27 cellular contexts compared by ENCODE assay signal in the genomic region with DNA sequence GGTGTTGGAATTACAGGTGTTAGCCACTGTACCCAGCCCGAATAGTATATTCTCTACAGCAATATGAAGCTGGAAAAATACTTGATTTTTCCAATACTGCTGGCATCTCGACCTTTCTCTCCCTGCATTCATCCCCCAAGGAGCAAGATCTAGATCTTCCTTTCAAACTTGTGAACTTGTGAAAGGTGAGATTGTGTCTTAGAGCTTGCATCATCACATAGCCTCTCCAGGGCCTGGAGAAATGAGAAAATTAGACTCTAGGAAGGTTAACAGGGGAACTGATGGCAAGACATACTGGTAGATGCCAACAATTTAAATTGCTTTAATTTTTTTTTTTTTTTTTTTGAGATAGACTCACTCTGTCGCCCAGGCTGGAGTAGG. TPM values are rescaled to one million over a fixed set of nuclear protein-coding genes. Genes with fewer than 3 reads are reported as not detected.
DNase-seq lines count a peak whose midpoint lies in the region; ATAC-seq and TF ChIP-seq lines count a peak whose summit lies in the region.
"Had no signal": no experiment of that assay in that cellular context is flagged by ENCODE, and none has a peak within 500 bp of the region (broad histone marks: within the 10 kb centered on the region; RNA-seq: fewer than 3 reads in every experiment).

No MANE protein-coding gene starts in this region.

- H3K23ac ChIP-seq in mesendoderm (ENCODE audit: low read length) = no peak overlapping the region

- H3K4me1 Mint-ChIP-seq in activated CD4-positive, alpha-beta T cell treated with anti-CD3 and anti-CD28 coated beads for 36 hours = peaks cover 50% of the 10 kb centered on the region
- H3K4me1 Mint-ChIP-seq in CD8-positive, alpha-beta memory T cell = peaks cover 62 to 79% (median 78%) of the 10 kb centered on the region in 3 donors
- H3K4me1 Mint-ChIP-seq in activated T-helper 17 cell treated with anti-CD3 and anti-CD28 coated beads, Interleukin-2, amount 50 U/mL, for 72 hours = peaks cover 18% of the 10 kb centered on the region
- H3K4me1 Mint-ChIP-seq in nephron progenitor cell = peaks cover 73% of the 10 kb centered on the region

- H3K79me2 ChIP-seq in mesendoderm (ENCODE audit: control insufficient read depth, insufficient read depth, low read length) = no peaks in the 10 kb centered on the region

- H3K27me3 ChIP-seq in CD8-positive, alpha-beta memory T cell (ENCODE audit: insufficient read depth, low read length, poor library complexity, severe bottlenecking) = no peaks in the 10 kb centered on the region
- H3K27me3 ChIP-seq in suprapubic skin = no peaks in the 10 kb centered on the region
- H3K27me3 ChIP-seq in mesendoderm (ENCODE audit: insufficient read depth, low read length, poor library complexity) = no peaks in the 10 kb centered on the region
- H3K27me3 ChIP-seq: sigmoid colon, SJSA1, tibial artery had no signal

- H3K56ac ChIP-seq in mesendoderm (ENCODE audit: low read length) = no peak overlapping the region

- POLR2A ChIA-PET in activated CD4-positive, alpha-beta T cell treated with anti-CD3 and anti-CD28 coated beads for 36 hours (lab: Charles Lee) = no interaction called here
- POLR2A ChIA-PET in CD8-positive, alpha-beta memory T cell (lab: Charles Lee) = no interaction called here

- no peak overlapping the region for H2BK120ac ChIP-seq in mesendoderm (ENCODE audit: low read depth, low read length)

- H3K4ac ChIP-seq in mesendoderm (ENCODE audit: low read depth, low read length) = no peak overlapping the region

- TF ChIP-seq EP300 in suprapubic skin (IDR thresholded peaks at IDR 0.05) = no peak

- TF ChIP-seq POLR2A in suprapubic skin (IDR thresholded peaks at IDR 0.05) = no peak

- TF ChIP-seq CTCF in nephron progenitor cell (IDR thresholded peaks at IDR 0.05) (no peak), suprapubic skin (IDR thresholded peaks at IDR 0.05) (no peak)

- H3K4me3 Mint-ChIP-seq in activated CD4-positive, alpha-beta T cell treated with anti-CD3 and anti-CD28 coated beads for 36 hours = peak overlapping the region; percentile 0
- peak overlapping the region in 4 of 7 donors; percentile 13 to 92 (median 86) for H3K4me3 Mint-ChIP-seq in CD8-positive, alpha-beta memory T cell
- H3K4me3 Mint-ChIP-seq in activated T-helper 17 cell treated with anti-CD3 and anti-CD28 coated beads, Interleukin-2, amount 50 U/mL, for 72 hours = peak overlapping the region; percentile 93
- peak overlapping the region; percentile 98 for H3K4me3 Mint-ChIP-seq in nephron progenitor cell

- peaks cover 3% of the 10 kb centered on the region for H3K36me3 Mint-ChIP-seq in activated CD4-positive, alpha-beta T cell treated with anti-CD3 and anti-CD28 coated beads for 36 hours (ENCODE audit: low read depth)
- H3K36me3 Mint-ChIP-seq in CD8-positive, alpha-beta memory T cell = peaks cover 0 to 32% (median 1%) of the 10 kb centered on the region in 3 donors
- peaks cover 17% of the 10 kb centered on the region for H3K36me3 Mint-ChIP-seq in activated T-helper 17 cell treated with anti-CD3 and anti-CD28 coated beads, Interleukin-2, amount 50 U/mL, for 72 hours (ENCODE audit: low read depth)
- H3K36me3 Mint-ChIP-seq in nephron progenitor cell (ENCODE audit: low read depth) = no peaks in the 10 kb centered on the region
- H3K36me3 Mint-ChIP-seq: natural killer cell treated with Interleukin-12 subunit alpha and Interleukin-12 subunit beta and Interleukin-15 and Interleukin-18, amount 100 ng/mL, for 72 hours had no signal

- peaks cover 49% of the 10 kb centered on the region for H3K4me1 ChIP-seq in CD8-positive, alpha-beta memory T cell (ENCODE audit: insufficient read depth, low read length)
- peaks cover 36% of the 10 kb centered on the region for H3K4me1 ChIP-seq in suprapubic skin
- peaks cover 7% of the 10 kb centered on the region for H3K4me1 ChIP-seq in mesendoderm (ENCODE audit: control insufficient read depth, low read depth, low read length)

- no peaks in the 10 kb centered on the region for H3K27me3 Mint-ChIP-seq in activated CD4-positive, alpha-beta T cell treated with anti-CD3 and anti-CD28 coated beads for 36 hours
- H3K27me3 Mint-ChIP-seq in CD8-positive, alpha-beta memory T cell = no peaks in the 10 kb centered on the region
- H3K27me3 Mint-ChIP-seq in activated T-helper 17 cell treated with anti-CD3 and anti-CD28 coated beads, Interleukin-2, amount 50 U/mL, for 72 hours = no peaks in the 10 kb centered on the region
- peaks cover 6% of the 10 kb centered on the region for H3K27me3 Mint-ChIP-seq in nephron progenitor cell (ENCODE audit: low read depth, poor library complexity)
- H3K27me3 Mint-ChIP-seq: natural killer cell treated with Interleukin-12 subunit alpha and Interleukin-12 subunit beta and Interleukin-15 and Interleukin-18, amount 100 ng/mL, for 72 hours had no signal

- no peak overlapping the region for H3K18ac ChIP-seq in mesendoderm (ENCODE audit: low read length)

- peaks cover 2% of the 10 kb centered on the region for H3K79me1 ChIP-seq in mesendoderm (ENCODE audit: low read length)

- intact Hi-C loops in activated CD4-positive, alpha-beta T cell treated with anti-CD3 and anti-CD28 coated beads for 36 hours (cut with DNase I, micrococcal nuclease) = no loop called here

- no peak overlapping the region for H3K9ac ChIP-seq in mesendoderm (ENCODE audit: low read length)

- H3K9me3 Mint-ChIP-seq in activated CD4-positive, alpha-beta T cell treated with anti-CD3 and anti-CD28 coated beads for 36 hours (ENCODE audit: low read depth) = no peaks in the 10 kb centered on the region
- no peaks in the 10 kb centered on the region for H3K9me3 Mint-ChIP-seq in CD8-positive, alpha-beta memory T cell
- H3K9me3 Mint-ChIP-seq in activated T-helper 17 cell treated with anti-CD3 and anti-CD28 coated beads, Interleukin-2, amount 50 U/mL, for 72 hours = no peaks in the 10 kb centered on the region
- H3K9me3 Mint-ChIP-seq in nephron progenitor cell = no peaks in the 10 kb centered on the region
- H3K9me3 Mint-ChIP-seq: natural killer cell treated with Interleukin-12 subunit alpha and Interleukin-12 subunit beta and Interleukin-15 and Interleukin-18, amount 100 ng/mL, for 72 hours had no signal

- no peak for ATAC-seq in activated CD4-positive, alpha-beta T cell treated with anti-CD3 and anti-CD28 coated beads for 36 hours
- no peak for ATAC-seq in activated T-helper 17 cell treated with anti-CD3 and anti-CD28 coated beads, Interleukin-2, amount 50 U/mL, for 72 hours (replicated peaks)
- ATAC-seq: activated CD4-positive, CD25-positive, alpha-beta regulatory T cell treated with anti-CD3 and anti-CD28 coated beads, Interleukin-2, amount 50 U/mL, for 24 hours; natural killer cell treated with Interleukin-12 subunit alpha and Interleukin-12 subunit beta and Interleukin-15 and Interleukin-18, amount 100 ng/mL, for 72 hours had no signal

- no peaks in the 10 kb centered on the region for H3K36me3 ChIP-seq in CD8-positive, alpha-beta memory T cell (ENCODE audit: insufficient read depth, low read length)
- H3K36me3 ChIP-seq in suprapubic skin = no peaks in the 10 kb centered on the region
- H3K36me3 ChIP-seq in mesendoderm (ENCODE audit: control insufficient read depth, insufficient read depth, low read length) = no peaks in the 10 kb centered on the region
- H3K36me3 ChIP-seq: sigmoid colon had no signal

- H3K9me3 ChIP-seq in CD8-positive, alpha-beta memory T cell (ENCODE audit: low read length) = no peaks in the 10 kb centered on the region
- H3K9me3 ChIP-seq in suprapubic skin = no peaks in the 10 kb centered on the region
- H3K9me3 ChIP-seq: sigmoid colon, SJSA1, tibial artery had no signal

- 84% methylated on average over 3 of the region's 3 CpGs for WGBS in suprapubic skin
- WGBS in mesendoderm (ENCODE audit: extremely low coverage, insufficient coverage, low lambda C conversion rate) = no CpG with 5 or more reads among the region's 3 CpGs

- no peak overlapping the region for H4K8ac ChIP-seq in mesendoderm (ENCODE audit: low read depth, low read length)

- no peak for DNase-seq in activated CD4-positive, alpha-beta T cell treated with anti-CD3 and anti-CD28 coated beads for 36 hours
- DNase-seq in activated CD4-positive, alpha-beta T cell treated with anti-CD3 and anti-CD28 coated beads, Interleukin-2, amount 50 U/mL, for 48 hours = no peak
- DNase-seq in CD8-positive, alpha-beta memory T cell = no peak
- DNase-seq in nephron progenitor cell (no peak), suprapubic skin (ENCODE audit: low spot score in 2 of 2) (no peak), mesendoderm (no peak)
- DNase-seq in stimulated activated CD8-positive, alpha-beta memory T cell treated with anti-CD3 and anti-CD28 coated beads, Interleukin-4, amount 100 ng/mL, for 48 hours = no peak
- DNase-seq: 8988T; activated naive CD4-positive, alpha-beta T cell; activated T-cell treated with anti-CD3 and anti-CD28 coated beads for 4 hours; DMS53; effector CD4-positive, alpha-beta T cell; GDM1; H7; midbrain; NCI-H1105; NCI-H2081 treated with DMSO at 0.1 percent for 48 hours; NCI-H226; sigmoid colon; stimulated activated naive CD4-positive, alpha-beta T cell; T-helper 1 cell; tibial artery had no signal

- H3K27ac Mint-ChIP-seq in activated CD4-positive, alpha-beta T cell treated with anti-CD3 and anti-CD28 coated beads for 36 hours = no peak overlapping the region
- H3K27ac Mint-ChIP-seq in CD8-positive, alpha-beta memory T cell = peak overlapping the region in 3 of 8 donors; percentile 17 to 69 (median 63)
- no peak overlapping the region for H3K27ac Mint-ChIP-seq in activated T-helper 17 cell treated with anti-CD3 and anti-CD28 coated beads, Interleukin-2, amount 50 U/mL, for 72 hours
- H3K27ac Mint-ChIP-seq in nephron progenitor cell = no peak overlapping the region

- no peak overlapping the region for H2BK15ac ChIP-seq in mesendoderm (replicated peaks; ENCODE audit: low read depth)

- H2AK5ac ChIP-seq in mesendoderm (ENCODE audit: low read length) = no peak overlapping the region

- H3K4me2 ChIP-seq in mesendoderm (ENCODE audit: low read length) = no peak overlapping the region

- H3K4me3 ChIP-seq in CD8-positive, alpha-beta memory T cell (ENCODE audit: low read length) = no peak overlapping the region
- H3K4me3 ChIP-seq in suprapubic skin = no peak overlapping the region
- no peak overlapping the region for H3K4me3 ChIP-seq in mesendoderm (ENCODE audit: low read length)
- H3K4me3 ChIP-seq: sigmoid colon, SJSA1, tibial artery had no signal

- no peak overlapping the region for H2BK5ac ChIP-seq in mesendoderm (ENCODE audit: low read length)

- H3K27ac ChIP-seq in CD8-positive, alpha-beta memory T cell (ENCODE audit: low read depth, low read length) = no peak overlapping the region
- no peak overlapping the region for H3K27ac ChIP-seq in suprapubic skin
- no peak overlapping the region for H3K27ac ChIP-seq in mesendoderm (ENCODE audit: low read depth, low read length)
- H3K27ac ChIP-seq: SJSA1 had no signal

- CTCF ChIA-PET in activated CD4-positive, alpha-beta T cell treated with anti-CD3 and anti-CD28 coated beads for 36 hours (lab: Charles Lee) = interaction anchor here (0.9 to 4.4 kb wide), 3 partner anchors 14 to 147 kb away, joined by 4 to 17 read pairs (median 10); a partner anchor contains a TSS
- CTCF ChIA-PET in CD8-positive, alpha-beta memory T cell (lab: Charles Lee) = interaction anchor here (2.9 kb wide), 1 partner anchor 14 kb away, joined by 7 read pairs; no protein-coding TSS in a partner anchor

- H4K5ac ChIP-seq in mesendoderm (ENCODE audit: low read length) = no peak overlapping the region

RNA-seq across cellular contexts. Expression of a gene that starts 2.1 kb away (rescaled TPM):
- total RNA-seq in activated CD4-positive, alpha-beta T cell treated with anti-CD3 and anti-CD28 coated beads for 36 hours = 10 to 100 TPM; 13.6 to 18.6 TPM
- total RNA-seq in CD8-positive, alpha-beta memory T cell = 10 to 100 TPM; 14.6 to 16.8 TPM
- 49.4 TPM for polyA plus RNA-seq in CD8-positive, alpha-beta memory T cell
- total RNA-seq in activated T-helper 17 cell treated with anti-CD3 and anti-CD28 coated beads, Interleukin-2, amount 50 U/mL, for 72 hours = 10 to 100 TPM; 12.5 to 15.3 TPM
- total RNA-seq in suprapubic skin = 10 to 100 TPM; 16.5 to 24.2 (median 20.4) TPM
- polyA plus RNA-seq in mesendoderm (2013, experiment 1 of 2) = 23.7 TPM
- polyA plus RNA-seq in mesendoderm (2013, experiment 2 of 2) = 23.8 TPM

RNA-seq across cellular contexts. Expression of a gene that starts 3.6 kb away (rescaled TPM):
- total RNA-seq in activated CD4-positive, alpha-beta T cell treated with anti-CD3 and anti-CD28 coated beads for 36 hours = 10 to 100 TPM; 16.2 to 20.3 TPM
- total RNA-seq in CD8-positive, alpha-beta memory T cell = 1 to 10 TPM; 5.7 to 6.3 TPM
- polyA plus RNA-seq in CD8-positive, alpha-beta memory T cell = 1.8 TPM
- total RNA-seq in activated T-helper 17 cell treated with anti-CD3 and anti-CD28 coated beads, Interleukin-2, amount 50 U/mL, for 72 hours = 10 to 100 TPM; 10.9 to 22.6 TPM
- 10 to 100 TPM; 31.7 to 59.1 (median 35.8) TPM for total RNA-seq in suprapubic skin
- polyA plus RNA-seq in mesendoderm (2013, experiment 1 of 2) = 4.6 TPM
- 4.8 TPM for polyA plus RNA-seq in mesendoderm (2013, experiment 2 of 2)

RNA-seq across cellular contexts. Expression of a gene that starts 26.1 kb away (rescaled TPM):
- 1 to 10 TPM in 1 of 2 experiments, under 1 TPM in 1; 0.98 to 1.6 TPM for total RNA-seq in activated CD4-positive, alpha-beta T cell treated with anti-CD3 and anti-CD28 coated beads for 36 hours
- total RNA-seq in CD8-positive, alpha-beta memory T cell = 1 to 10 TPM in 1 of 2 experiments, under 1 TPM in 1; 0.75 to 1.3 TPM
- 0.08 TPM for polyA plus RNA-seq in CD8-positive, alpha-beta memory T cell
- total RNA-seq in activated T-helper 17 cell treated with anti-CD3 and anti-CD28 coated beads, Interleukin-2, amount 50 U/mL, for 72 hours = 1 to 10 TPM; 1.4 to 4.5 TPM
- 100 to 1,000 TPM; 196 to 492 (median 251) TPM for total RNA-seq in suprapubic skin
- polyA plus RNA-seq in mesendoderm (2013, experiment 1 of 2) = 2.2 TPM
- 2.0 TPM for polyA plus RNA-seq in mesendoderm (2013, experiment 2 of 2)
- total RNA-seq: epithelial cell of proximal tubule had no signal

RNA-seq across cellular contexts. Expression of a gene that starts 28.2 kb away (rescaled TPM):
- under 1 TPM; 0.27 to 0.28 TPM for total RNA-seq in activated CD4-positive, alpha-beta T cell treated with anti-CD3 and anti-CD28 coated beads for 36 hours
- total RNA-seq in CD8-positive, alpha-beta memory T cell = not detected
- polyA plus RNA-seq in CD8-positive, alpha-beta memory T cell = not detected
- total RNA-seq in activated T-helper 17 cell treated with anti-CD3 and anti-CD28 coated beads, Interleukin-2, amount 50 U/mL, for 72 hours = under 1 TPM; 0.19 to 0.30 TPM
- total RNA-seq in suprapubic skin = 10 to 100 TPM; 17.6 to 67.5 (median 45.8) TPM
- 1.8 TPM for polyA plus RNA-seq in mesendoderm (2013, experiment 1 of 2)
- polyA plus RNA-seq in mesendoderm (2013, experiment 2 of 2) = 1.9 TPM
- total RNA-seq: natural killer cell treated with Interleukin-12 subunit alpha and Interleukin-12 subunit beta and Interleukin-15 and Interleukin-18, amount 100 ng/mL, for 72 hours; SJSA1 had no signal

RNA-seq across cellular contexts. Expression of a gene that starts 35.7 kb away (rescaled TPM):
- 100 to 1,000 TPM; 134 to 151 TPM for total RNA-seq in activated CD4-positive, alpha-beta T cell treated with anti-CD3 and anti-CD28 coated beads for 36 hours
- 100 to 1,000 TPM; 224 to 232 TPM for total RNA-seq in CD8-positive, alpha-beta memory T cell
- 167 TPM for polyA plus RNA-seq in CD8-positive, alpha-beta memory T cell
- total RNA-seq in activated T-helper 17 cell treated with anti-CD3 and anti-CD28 coated beads, Interleukin-2, amount 50 U/mL, for 72 hours = 100 to 1,000 TPM; 114 to 212 TPM
- total RNA-seq in suprapubic skin = 10 to 100 TPM; 46.5 to 57.9 (median 51.4) TPM
- 226 TPM for polyA plus RNA-seq in mesendoderm (2013, experiment 1 of 2)
- polyA plus RNA-seq in mesendoderm (2013, experiment 2 of 2) = 224 TPM

Comparison
In these comparisons a context has a peak if more than half of its experiments do, and no peak if none do; other contexts are left out.
1. H3K4me3 Mint-ChIP-seq: peak in every context shown above with its lines; median percentile 98 in nephron progenitor cell; 93 in activated T-helper 17 cell treated with anti-CD3 and anti-CD28 coated beads, Interleukin-2, amount 50 U/mL, for 72 hours; 86 in CD8-positive, alpha-beta memory T cell; 0 in activated CD4-positive, alpha-beta T cell treated with anti-CD3 and anti-CD28 coated beads for 36 hours.
2. RNA of a gene that starts 26.1 kb away (total RNA-seq): 196 to 492 TPM in suprapubic skin; 1.4 to 4.5 TPM in activated T-helper 17 cell treated with anti-CD3 and anti-CD28 coated beads, Interleukin-2, amount 50 U/mL, for 72 hours, 0.98 to 1.6 TPM in activated CD4-positive, alpha-beta T cell treated with anti-CD3 and anti-CD28 coated beads for 36 hours and 0.75 to 1.3 TPM in CD8-positive, alpha-beta memory T cell; every median in the first group is over 10 times any median in the second.